28 cellular contexts compared by ENCODE assay signal in genomic region chr1:68782890-68783289, GRCh38.
DNase-seq lines count a peak whose midpoint lies in the region; ATAC-seq and TF ChIP-seq lines count a peak whose summit lies in the region.
"Had no signal": no experiment of that assay in that cellular context is flagged by ENCODE, and none has a peak within 500 bp of the region (broad histone marks: within the 10 kb centered on the region; RNA-seq: fewer than 3 reads in every experiment).

No MANE protein-coding gene starts in this region.

- peaks cover 4% of the 10 kb centered on the region for H3K27me3 Mint-ChIP-seq in nephron progenitor cell (ENCODE audit: low read depth, poor library complexity)
- H3K27me3 Mint-ChIP-seq: activated CD4-positive, alpha-beta T cell treated with anti-CD3 and anti-CD28 coated beads, Interleukin-2, amount 10 ng/mL, durations not matched to agents 24 days and 14 days; activated CD8-positive, alpha-beta memory T cell treated with anti-CD3 and anti-CD28 coated beads, Interleukin-2, amount 10 ng/mL, durations not matched to agents 7 days and 5 days; central memory CD8-positive, alpha-beta T cell had no signal

- no peak for TF ChIP-seq EP300 in stomach (IDR thresholded peaks at IDR 0.05)

- H3K4me3 ChIP-seq in stomach, result no peak overlapping the region
- H3K4me3 ChIP-seq: BLaER1, esophagus muscularis mucosa, gastrocnemius medialis, GM23248, MG63, PC-9, right atrium auricular region, upper lobe of right lung had no signal

- no peaks in the 10 kb centered on the region for H3K27me3 ChIP-seq in stomach
- H3K27me3 ChIP-seq: BLaER1, esophagus muscularis mucosa, gastrocnemius medialis, right atrium auricular region, upper lobe of right lung had no signal

- no peaks in the 10 kb centered on the region for H3K36me3 ChIP-seq in stomach
- H3K36me3 ChIP-seq: BLaER1, esophagus muscularis mucosa, gastrocnemius medialis, MG63, right atrium auricular region, upper lobe of right lung had no signal

- H3K4me1 ChIP-seq in stomach, result no peaks in the 10 kb centered on the region
- H3K4me1 ChIP-seq: Caco-2, esophagus muscularis mucosa, gastrocnemius medialis, right atrium auricular region, upper lobe of right lung had no signal

- no peak overlapping the region for H3K4me3 Mint-ChIP-seq in nephron progenitor cell
- H3K4me3 Mint-ChIP-seq: activated CD4-positive, alpha-beta T cell treated with anti-CD3 and anti-CD28 coated beads, Interleukin-2, amount 10 ng/mL, durations not matched to agents 24 days and 14 days; activated CD8-positive, alpha-beta memory T cell treated with anti-CD3 and anti-CD28 coated beads, Interleukin-2, amount 10 ng/mL, durations not matched to agents 7 days and 5 days; central memory CD8-positive, alpha-beta T cell; T-helper 1 cell treated with Interleukin-12 subunit alpha and Interleukin-12 subunit beta and Interleukin-4 antibody, amounts not matched to agents 30 μg/mL and 1 μg/mL, for 36 hours had no signal

- H3K4me1 Mint-ChIP-seq in nephron progenitor cell, result no peaks in the 10 kb centered on the region
- H3K4me1 Mint-ChIP-seq: central memory CD8-positive, alpha-beta T cell had no signal

- H3K27ac ChIP-seq in VCaP, result no peak overlapping the region
- H3K27ac ChIP-seq in stomach, result no peak overlapping the region
- H3K27ac ChIP-seq: BLaER1, esophagus muscularis mucosa, gastrocnemius medialis, GM23248, HL-60, PC-9, right atrium auricular region, upper lobe of right lung had no signal

- no peak for TF ChIP-seq POLR2A in stomach (IDR thresholded peaks at IDR 0.05)

- ATAC-seq in esophagus mucosa, result no peak
- ATAC-seq in HG03460 (IDR thresholded peaks at IDR 0.05; ENCODE audit: unreplicated experiment), result no peak
- ATAC-seq: activated CD8-positive, alpha-beta memory T cell treated with anti-CD3 and anti-CD28 coated beads, Interleukin-2, amount 10 ng/mL, durations not matched to agents 7 days and 5 days; activated naive CD4-positive, alpha-beta T cell treated with anti-CD3 and anti-CD28 coated beads, Interleukin-2, amount 50 U/mL, for 72 hours; gastrocnemius medialis; upper lobe of right lung had no signal

- peaks cover 14% of the 10 kb centered on the region for H3K9me3 Mint-ChIP-seq in nephron progenitor cell

- TF ChIP-seq CTCF in VCaP (conservative IDR thresholded peaks at IDR 0.05), result peak; percentile 50
- peak; percentile 15 for TF ChIP-seq CTCF in nephron progenitor cell (IDR thresholded peaks at IDR 0.05)
- no peak for TF ChIP-seq CTCF in stomach (IDR thresholded peaks at IDR 0.05)

- H3K27ac Mint-ChIP-seq in nephron progenitor cell, result no peak overlapping the region
- H3K27ac Mint-ChIP-seq: activated CD4-positive, alpha-beta T cell treated with anti-CD3 and anti-CD28 coated beads, Interleukin-2, amount 10 ng/mL, durations not matched to agents 24 days and 14 days; activated CD8-positive, alpha-beta memory T cell treated with anti-CD3 and anti-CD28 coated beads, Interleukin-2, amount 10 ng/mL, durations not matched to agents 7 days and 5 days; activated naive CD4-positive, alpha-beta T cell treated with anti-CD3 and anti-CD28 coated beads, Interleukin-2, amount 50 U/mL, for 72 hours; T-helper 1 cell treated with Interleukin-12 subunit alpha and Interleukin-12 subunit beta and Interleukin-4 antibody, amounts not matched to agents 30 μg/mL and 1 μg/mL, for 36 hours had no signal

- DNase-seq in NCI-H748 treated with DMSO at 0.1 percent for 48 hours (lab: John Stamatoyannopoulos, UW) (peak; percentile 18), NCI-H748 (lab: John Stamatoyannopoulos, UW; ENCODE audit: unreplicated experiment) (no peak), Kasumi-1 (lab: John Stamatoyannopoulos, UW) (peak; percentile 1 to 18), nephron progenitor cell (no peak), stomach (no peak)
- DNase-seq: activated CD4-positive, alpha-beta T cell treated with anti-CD3 and anti-CD28 coated beads, Interleukin-2, amount 10 ng/mL, durations not matched to agents 24 days and 14 days; activated CD8-positive, alpha-beta memory T cell treated with anti-CD3 and anti-CD28 coated beads, Interleukin-2, amount 10 ng/mL, durations not matched to agents 7 days and 5 days; aorta; Caco-2; gastrocnemius medialis; GM23248; islet precursor cell; MG63; NCI-H146; NCI-H526 treated with DMSO at 0.1 percent for 48 hours; PC-9; SIG-M5; upper lobe of right lung had no signal

- peaks cover 8% of the 10 kb centered on the region for H3K36me3 Mint-ChIP-seq in nephron progenitor cell (ENCODE audit: low read depth)

- peaks cover 0 to 14% (median 7%) of the 10 kb centered on the region in 4 donors for H3K9me3 ChIP-seq in stomach
- H3K9me3 ChIP-seq: Caco-2, gastrocnemius medialis, upper lobe of right lung had no signal

- intact Hi-C loops in stomach (cut with DNase I; ENCODE audit: low total_unique reads), result no loop called here

Comparison
In these comparisons a context has a peak if more than half of its experiments do, and no peak if none do; other contexts are left out.
1. DNase-seq: peak in NCI-H748 treated with DMSO at 0.1 percent for 48 hours (single experiment) and Kasumi-1 (2 of 2); none in NCI-H748 (single experiment), nephron progenitor cell (single experiment) and stomach (single experiment).
2. CTCF ChIP-seq: peak in VCaP (single experiment) and nephron progenitor cell (single experiment); none in stomach (0 of 7).